In genomic region chr12:56720696-56721615, GRCh38 we compare ENCODE assay signal across 9 cellular contexts. TPM values are rescaled to one million over a fixed set of nuclear protein-coding genes. Genes with fewer than 3 reads are reported as not detected.
A peak's percentile ranks its signal among the peaks of the same experiment; 100 is the strongest.
DNase-seq lines count a peak whose midpoint lies in the region; ATAC-seq, FAIRE-seq and TF ChIP-seq lines count a peak whose summit lies in the region.
"Had no signal": no experiment of that assay in that cellular context is flagged by ENCODE, and none has a peak within 500 bp of the region (broad histone marks: within the 10 kb centered on the region; RNA-seq: fewer than 3 reads in every experiment).

No MANE protein-coding gene starts in this region.

- peak overlapping the region; percentile 31 for H3K9ac ChIP-seq in HepG2 (ENCODE audit: insufficient read depth, low read depth, low read length)

- TF ChIP-seq EP300 in A549 (IDR thresholded peaks at IDR 0.05) (no peak), HepG2 (IDR thresholded peaks at IDR 0.05; ENCODE audit: low read depth in 2 of 2, low read length in 2 of 2) (no peak), HepG2 (CRISPR knock-in tag; IDR thresholded peaks at IDR 0.05; ENCODE audit: borderline replicate concordance) (no peak)

- H3K79me2 ChIP-seq in HepG2 (ENCODE audit: insufficient read depth, low read length) = peaks cover 76% of the 10 kb centered on the region

- H4K20me1 ChIP-seq in HepG2 (ENCODE audit: insufficient read depth, low read length) = peaks cover 72% of the 10 kb centered on the region

- POLR2A ChIA-PET in A549 (lab: Yijun Ruan, JAX) = interaction anchor here (1.9 kb wide), 1 partner anchor 32 kb away, joined by 14 read pairs; the partner anchor contains the start of gene PTGES3
- POLR2A ChIA-PET in activated CD8-positive, alpha-beta T cell treated with anti-CD3 and anti-CD28 coated beads, Interleukin-2, amount 10 ng/mL, durations not matched to agents 7 days and 5 days (lab: Charles Lee) = interaction anchor here (0.6 to 6.9 kb wide), 2 partner anchors 19 to 33 kb away, joined by 3 to 119 read pairs; partner anchors contain the start of gene PTGES3
- POLR2A ChIA-PET in HepG2 (lab: Yijun Ruan, JAX) = interaction anchor here (0.7 to 2.7 kb wide), 3 partner anchors 10 to 33 kb away, joined by 3 to 14 read pairs (median 4); partner anchors contain the start of gene PTGES3

- no peak for ATAC-seq in A549
- ATAC-seq in activated CD8-positive, alpha-beta T cell treated with anti-CD3 and anti-CD28 coated beads, Interleukin-2, amount 10 ng/mL, durations not matched to agents 7 days and 5 days = no peak
- no peak for ATAC-seq in HepG2
- no peak for ATAC-seq in HG03025 (IDR thresholded peaks at IDR 0.05; ENCODE audit: low FRiP score, unreplicated experiment)
- no peak for ATAC-seq in GM19035 (IDR thresholded peaks at IDR 0.05; ENCODE audit: unreplicated experiment)

- H3K9me3 Mint-ChIP-seq in activated CD8-positive, alpha-beta T cell treated with anti-CD3 and anti-CD28 coated beads, Interleukin-2, amount 10 ng/mL, durations not matched to agents 7 days and 5 days (ENCODE audit: insufficient read depth) = no peaks in the 10 kb centered on the region

- no peak for DNase-seq in A549 (ENCODE audit: low read depth in 1 of 2, low spot score in 1 of 2)
- DNase-seq in HFF-Myc (ENCODE audit: extremely low read depth, low read depth) = no peak
- no peak for DNase-seq in activated CD8-positive, alpha-beta T cell treated with anti-CD3 and anti-CD28 coated beads, Interleukin-2, amount 10 ng/mL, durations not matched to agents 7 days and 5 days
- DNase-seq in HepG2 (ENCODE audit: low spot score) = no peak
- DNase-seq in NCI-H1417 (lab: John Stamatoyannopoulos, UW) = no peak
- no peak for DNase-seq in NCI-H774 (lab: John Stamatoyannopoulos, UW)

- H3K27ac ChIP-seq in A549 (0 out of 6 replicates have a peak overlapping the region, but pooled peaks of 1 of the 2 experiments have one; percentile 14), HepG2 (ENCODE audit: extremely low read length, insufficient read depth, low read length) (no peak overlapping the region)

- H3K4me3 ChIP-seq in A549 (peak overlapping the region; percentile 99; the same call in 1 of the 3 replicates), HFF-Myc (replicated peaks; ENCODE audit: low read depth, low read length) (peak overlapping the region; percentile 95), HepG2 (replicated peaks in 1 of 3; ENCODE audit: insufficient read depth in 1 of 3, low read depth in 2 of 3, low read length in 3 of 3) (no peak overlapping the region)

- in situ Hi-C loops in HepG2 (cut with HindIII; ENCODE audit: extremely low pct_ligation_motif_present, low pct_unique_long_range_greater_than_20kb) = loop anchor here (10.0 kb wide), 1 partner anchor 76 kb away; the partner anchor contains the start of gene ATP5F1B

- WGBS in A549 (ENCODE audit: missing lambda C conversion rate) = 93% methylated on average over 3 of the region's 3 CpGs
- 94% methylated on average over 3 of the region's 3 CpGs for WGBS in HepG2 (ENCODE audit: low lambda C conversion rate)

- H3K4me2 ChIP-seq in A549 (peak overlapping the region; percentile 85), HepG2 (ENCODE audit: low read depth, low read length) (peak overlapping the region; percentile 98)

- TF ChIP-seq POLR2A in A549 (IDR thresholded peaks at IDR 0.05; ENCODE audit: low read length) (no peak), HepG2 (IDR thresholded peaks at IDR 0.05; ENCODE audit: insufficient read depth in 1 of 2, low read depth in 2 of 2, low read length in 2 of 2) (no peak; a peak in 1 of 4 replicates)

- H3K4me1 Mint-ChIP-seq in activated CD8-positive, alpha-beta T cell treated with anti-CD3 and anti-CD28 coated beads, Interleukin-2, amount 10 ng/mL, durations not matched to agents 7 days and 5 days (ENCODE audit: low read depth) = peaks cover 73% of the 10 kb centered on the region

- peak overlapping the region; percentile 98 for H3K4me3 Mint-ChIP-seq in activated CD8-positive, alpha-beta T cell treated with anti-CD3 and anti-CD28 coated beads, Interleukin-2, amount 10 ng/mL, durations not matched to agents 7 days and 5 days

- peaks cover 79% of the 10 kb centered on the region for H3K36me3 Mint-ChIP-seq in activated CD8-positive, alpha-beta T cell treated with anti-CD3 and anti-CD28 coated beads, Interleukin-2, amount 10 ng/mL, durations not matched to agents 7 days and 5 days (ENCODE audit: low read depth)

- peaks cover 25 to 51% of the 10 kb centered on the region in 2 experiments for H3K36me3 ChIP-seq in HepG2 (replicated peaks in 1 of 2; ENCODE audit: control insufficient read depth in 1 of 2, insufficient read depth in 2 of 2, low read length in 2 of 2)

- intact Hi-C loops in HepG2 (cut with micrococcal nuclease; ENCODE audit: unreplicated experiment) = loop anchor here (10.0 kb wide), 1 partner anchor 76 kb away; the partner anchor contains the start of gene ATP5F1B

- CTCF ChIA-PET in A549 (lab: Yijun Ruan, JAX) (interaction anchor here (0.8 to 1.0 kb wide), 2 partner anchors 10 to 31 kb away, joined by 3 read pairs; no protein-coding TSS in a partner anchor), HepG2 (lab: Yijun Ruan, JAX; ENCODE audit: low intra/inter-chr PET ratio, low total read pairs) (no interaction called here)
- CTCF ChIA-PET in activated CD8-positive, alpha-beta T cell treated with anti-CD3 and anti-CD28 coated beads, Interleukin-2, amount 10 ng/mL, durations not matched to agents 7 days and 5 days (lab: Charles Lee) = interaction anchor here (1.8 to 3.8 kb wide), 2 partner anchors 50 to 85 kb away, joined by 6 to 13 read pairs; no protein-coding TSS in a partner anchor

- no TSS peak for BruUV-seq in HepG2 (replicated peaks; lab: Mats Ljungman, UMichigan)

- peaks cover 0 to 6% of the 10 kb centered on the region in 2 experiments; a peak in 1 of 5 replicates for H3K27me3 ChIP-seq in HepG2 (ENCODE audit: control insufficient read depth in 1 of 2, insufficient read depth in 2 of 2, low read length in 2 of 2)

- no peaks in the 10 kb centered on the region for H3K27me3 Mint-ChIP-seq in activated CD8-positive, alpha-beta T cell treated with anti-CD3 and anti-CD28 coated beads, Interleukin-2, amount 10 ng/mL, durations not matched to agents 7 days and 5 days (ENCODE audit: low read depth)

- no peak for FAIRE-seq in A549 (lab: Jason Lieb, UNC)
- no peak for FAIRE-seq in HepG2 (lab: Jason Lieb, UNC)
- FAIRE-seq: G401.6 had no signal

- H3K4me1 ChIP-seq in A549 (peaks cover 61% of the 10 kb centered on the region), HepG2 (ENCODE audit: insufficient read depth, low read length) (peaks cover 57% of the 10 kb centered on the region)

- TF ChIP-seq CTCF in A549 (IDR thresholded peaks at IDR 0.05) = no peak
- no peak for TF ChIP-seq CTCF in HFF-Myc (IDR thresholded peaks at IDR 0.05; ENCODE audit: low read depth, low read length, missing control alignments)
- no peak for TF ChIP-seq CTCF in HepG2 (CRISPR knock-in tag; IDR thresholded peaks at IDR 0.05)

- TF ChIP-seq RAD21 in A549 (conservative IDR thresholded peaks at IDR 0.05 in 1 of 2, IDR thresholded peaks at IDR 0.05 in 1 of 2) (no peak), HepG2 (CRISPR knock-in tag; IDR thresholded peaks at IDR 0.05) (no peak)

- H3K9me3 ChIP-seq in A549 (no peaks in the 10 kb centered on the region), HepG2 (ENCODE audit: low read length) (no peaks in the 10 kb centered on the region)

- H3K27ac Mint-ChIP-seq in activated CD8-positive, alpha-beta T cell treated with anti-CD3 and anti-CD28 coated beads, Interleukin-2, amount 10 ng/mL, durations not matched to agents 7 days and 5 days = peak overlapping the region; percentile 91

- H2AFZ ChIP-seq in HepG2 (ENCODE audit: low read length) = no peak overlapping the region

RNA-seq across cellular contexts. Expression of gene NACA, which starts 4.1 kb away (rescaled TPM):
- polyA plus RNA-seq in A549 (2011; rRNA removed) = 993 and 1,560 TPM in 2 replicates
- polyA plus RNA-seq in A549 (2012; cell fraction: cytosol; rRNA removed) = 797 and 972 TPM in 2 replicates
- polyA plus RNA-seq in A549 (2012; cell fraction: nucleus; rRNA removed) = 286 and 326 TPM in 2 replicates
- 2,331 to 2,770 TPM (median 2,562 TPM) in 3 replicates for polyA plus RNA-seq in A549 (2017; fragmentation: RNase III; extraction: RNeasy Plus Mini Kit Qiagen cat#74134 plus additional on column Dnase treatment)
- 462 and 592 TPM in 2 replicates for polyA minus RNA-seq in A549 (2011; rRNA and poly(A)+ RNA removed)
- 100 to 1,000 TPM; 793 to 820 TPM for total RNA-seq in activated CD8-positive, alpha-beta T cell treated with anti-CD3 and anti-CD28 coated beads, Interleukin-2, amount 10 ng/mL, durations not matched to agents 7 days and 5 days
- total RNA-seq in HepG2 (2016; rRNA removed; fragmentation: Illumina TruSeq; extraction: Trizol) = 1,700 and 2,295 TPM in 2 replicates
- total RNA-seq in HepG2 (2016; cell fraction: cytosol; rRNA removed; fragmentation: Illumina TruSeq; extraction: Trizol; ENCODE audit: low read depth) = 1,346 and 1,631 TPM in 2 replicates
- total RNA-seq in HepG2 (2016; cell fraction: insoluble cytoplasmic fraction; rRNA removed; fragmentation: Illumina TruSeq; extraction: Trizol) = 1,693 and 2,342 TPM in 2 replicates
- total RNA-seq in HepG2 (2016; cell fraction: membrane; rRNA removed; fragmentation: Illumina TruSeq; extraction: Trizol) = 2,301 and 2,703 TPM in 2 replicates
- 536 and 558 TPM in 2 replicates for total RNA-seq in HepG2 (2016; cell fraction: nucleus; rRNA removed; fragmentation: Illumina TruSeq; extraction: Trizol)
- polyA plus RNA-seq in HepG2 (2011; rRNA removed) = 688 and 799 TPM in 2 replicates
- polyA plus RNA-seq in HepG2 (2011; cell fraction: cytosol; rRNA removed) = 537 and 762 TPM in 2 replicates
- 98.1 and 131 TPM in 2 replicates for polyA plus RNA-seq in HepG2 (2011; cell fraction: nucleus; rRNA removed)
- 1,697 and 1,960 TPM in 2 replicates for polyA plus RNA-seq in HepG2 (2012)
- polyA plus RNA-seq in HepG2 (2016; cell fraction: cytosol; fragmentation: Illumina TruSeq; extraction: Trizol; ENCODE audit: low read depth) = 1,551 and 1,609 TPM in 2 replicates
- polyA plus RNA-seq in HepG2 (2016; cell fraction: insoluble cytoplasmic fraction; fragmentation: Illumina TruSeq; extraction: Trizol; ENCODE audit: low read depth) = 1,930 and 2,097 TPM in 2 replicates
- 2,028 and 2,269 TPM in 2 replicates for polyA plus RNA-seq in HepG2 (2016; cell fraction: membrane; fragmentation: Illumina TruSeq; extraction: Trizol; ENCODE audit: low read depth)
- 833 and 868 TPM in 2 replicates for polyA plus RNA-seq in HepG2 (2016; cell fraction: nucleus; fragmentation: Illumina TruSeq; extraction: Trizol; ENCODE audit: insufficient read depth, low read depth)
- 250 and 557 TPM in 2 replicates for polyA minus RNA-seq in HepG2 (2011; rRNA and poly(A)+ RNA removed; ENCODE audit: low replicate concordance)
- 139 and 145 TPM in 2 replicates for polyA minus RNA-seq in HepG2 (2011; cell fraction: cytosol; rRNA and poly(A)+ RNA removed)
- 70.6 and 115 TPM in 2 replicates for polyA minus RNA-seq in HepG2 (2011; cell fraction: nucleus; rRNA and poly(A)+ RNA removed)

RNA-seq across cellular contexts. Expression of gene PRIM1, which starts 31.2 kb away (rescaled TPM):
- polyA plus RNA-seq in A549 (2011; rRNA removed) = 53.9 and 66.8 TPM in 2 replicates
- 28.4 and 28.5 TPM in 2 replicates for polyA plus RNA-seq in A549 (2012; cell fraction: cytosol; rRNA removed)
- polyA plus RNA-seq in A549 (2012; cell fraction: nucleus; rRNA removed) = 19.4 and 25.8 TPM in 2 replicates
- polyA plus RNA-seq in A549 (2017; fragmentation: RNase III; extraction: RNeasy Plus Mini Kit Qiagen cat#74134 plus additional on column Dnase treatment) = 43.5 to 48.1 TPM (median 44.4 TPM) in 3 replicates
- polyA minus RNA-seq in A549 (2011; rRNA and poly(A)+ RNA removed) = 18.5 and 26.0 TPM in 2 replicates
- 10 to 100 TPM; 56.8 to 60.4 TPM for total RNA-seq in activated CD8-positive, alpha-beta T cell treated with anti-CD3 and anti-CD28 coated beads, Interleukin-2, amount 10 ng/mL, durations not matched to agents 7 days and 5 days
- total RNA-seq in HepG2 (2016; rRNA removed; fragmentation: Illumina TruSeq; extraction: Trizol) = 47.3 and 67.0 TPM in 2 replicates
- 14.0 and 14.2 TPM in 2 replicates for total RNA-seq in HepG2 (2016; cell fraction: cytosol; rRNA removed; fragmentation: Illumina TruSeq; extraction: Trizol; ENCODE audit: low read depth)
- 47.6 and 69.6 TPM in 2 replicates for total RNA-seq in HepG2 (2016; cell fraction: insoluble cytoplasmic fraction; rRNA removed; fragmentation: Illumina TruSeq; extraction: Trizol)
- total RNA-seq in HepG2 (2016; cell fraction: membrane; rRNA removed; fragmentation: Illumina TruSeq; extraction: Trizol) = 17.8 and 19.7 TPM in 2 replicates
- total RNA-seq in HepG2 (2016; cell fraction: nucleus; rRNA removed; fragmentation: Illumina TruSeq; extraction: Trizol) = 33.7 and 38.1 TPM in 2 replicates
- 18.1 and 30.0 TPM in 2 replicates for polyA plus RNA-seq in HepG2 (2011; rRNA removed)
- 15.5 and 16.8 TPM in 2 replicates for polyA plus RNA-seq in HepG2 (2011; cell fraction: cytosol; rRNA removed)
- 20.7 and 23.5 TPM in 2 replicates for polyA plus RNA-seq in HepG2 (2011; cell fraction: nucleus; rRNA removed)
- polyA plus RNA-seq in HepG2 (2012) = 15.2 and 26.9 TPM in 2 replicates
- 5.4 and 7.7 TPM in 2 replicates for polyA plus RNA-seq in HepG2 (2016; cell fraction: cytosol; fragmentation: Illumina TruSeq; extraction: Trizol; ENCODE audit: low read depth)
- 50.8 and 55.2 TPM in 2 replicates for polyA plus RNA-seq in HepG2 (2016; cell fraction: insoluble cytoplasmic fraction; fragmentation: Illumina TruSeq; extraction: Trizol; ENCODE audit: low read depth)
- 11.4 and 12.6 TPM in 2 replicates for polyA plus RNA-seq in HepG2 (2016; cell fraction: membrane; fragmentation: Illumina TruSeq; extraction: Trizol; ENCODE audit: low read depth)
- 35.2 and 36.7 TPM in 2 replicates for polyA plus RNA-seq in HepG2 (2016; cell fraction: nucleus; fragmentation: Illumina TruSeq; extraction: Trizol; ENCODE audit: insufficient read depth, low read depth)
- polyA minus RNA-seq in HepG2 (2011; rRNA and poly(A)+ RNA removed; ENCODE audit: low replicate concordance) = 12.4 and 36.9 TPM in 2 replicates
- 8.9 and 11.9 TPM in 2 replicates for polyA minus RNA-seq in HepG2 (2011; cell fraction: cytosol; rRNA and poly(A)+ RNA removed)
- polyA minus RNA-seq in HepG2 (2011; cell fraction: nucleus; rRNA and poly(A)+ RNA removed) = 28.3 and 28.5 TPM in 2 replicates

RNA-seq across cellular contexts. Expression of gene PTGES3, which starts 32.9 kb away (rescaled TPM):
- polyA plus RNA-seq in A549 (2011; rRNA removed) (211 and 272 TPM in 2 replicates), A549 (2017; fragmentation: RNase III; extraction: RNeasy Plus Mini Kit Qiagen cat#74134 plus additional on column Dnase treatment) (400 to 467 TPM (median 406 TPM) in 3 replicates), HepG2 (2011; rRNA removed) (43.7 and 54.4 TPM in 2 replicates)
- 105 and 133 TPM in 2 replicates for polyA plus RNA-seq in A549 (2012; cell fraction: cytosol; rRNA removed)
- polyA plus RNA-seq in A549 (2012; cell fraction: nucleus; rRNA removed) = 65.4 and 72.5 TPM in 2 replicates
- polyA minus RNA-seq in A549 (2011; rRNA and poly(A)+ RNA removed) = 40.5 and 51.6 TPM in 2 replicates
- 100 to 1,000 TPM; 273 to 290 TPM for total RNA-seq in activated CD8-positive, alpha-beta T cell treated with anti-CD3 and anti-CD28 coated beads, Interleukin-2, amount 10 ng/mL, durations not matched to agents 7 days and 5 days
- 159 and 290 TPM in 2 replicates for total RNA-seq in HepG2 (2016; rRNA removed; fragmentation: Illumina TruSeq; extraction: Trizol)
- total RNA-seq in HepG2 (2016; cell fraction: cytosol; rRNA removed; fragmentation: Illumina TruSeq; extraction: Trizol; ENCODE audit: low read depth) = 36.7 and 44.1 TPM in 2 replicates
- 170 and 269 TPM in 2 replicates for total RNA-seq in HepG2 (2016; cell fraction: insoluble cytoplasmic fraction; rRNA removed; fragmentation: Illumina TruSeq; extraction: Trizol)
- total RNA-seq in HepG2 (2016; cell fraction: membrane; rRNA removed; fragmentation: Illumina TruSeq; extraction: Trizol) = 155 and 168 TPM in 2 replicates
- total RNA-seq in HepG2 (2016; cell fraction: nucleus; rRNA removed; fragmentation: Illumina TruSeq; extraction: Trizol) = 118 and 124 TPM in 2 replicates
- 23.9 and 37.8 TPM in 2 replicates for polyA plus RNA-seq in HepG2 (2011; cell fraction: cytosol; rRNA removed)
- polyA plus RNA-seq in HepG2 (2011; cell fraction: nucleus; rRNA removed) = 16.1 and 21.1 TPM in 2 replicates
- polyA plus RNA-seq in HepG2 (2012) = 244 and 265 TPM in 2 replicates
- polyA plus RNA-seq in HepG2 (2016; cell fraction: cytosol; fragmentation: Illumina TruSeq; extraction: Trizol; ENCODE audit: low read depth) = 58.0 and 58.7 TPM in 2 replicates
- 452 and 465 TPM in 2 replicates for polyA plus RNA-seq in HepG2 (2016; cell fraction: insoluble cytoplasmic fraction; fragmentation: Illumina TruSeq; extraction: Trizol; ENCODE audit: low read depth)
- polyA plus RNA-seq in HepG2 (2016; cell fraction: membrane; fragmentation: Illumina TruSeq; extraction: Trizol; ENCODE audit: low read depth) = 140 and 145 TPM in 2 replicates
- polyA plus RNA-seq in HepG2 (2016; cell fraction: nucleus; fragmentation: Illumina TruSeq; extraction: Trizol; ENCODE audit: insufficient read depth, low read depth) = 228 and 240 TPM in 2 replicates
- 15.3 and 29.9 TPM in 2 replicates for polyA minus RNA-seq in HepG2 (2011; rRNA and poly(A)+ RNA removed; ENCODE audit: low replicate concordance)
- 57.2 and 64.6 TPM in 2 replicates for polyA minus RNA-seq in HepG2 (2011; cell fraction: cytosol; rRNA and poly(A)+ RNA removed)
- 23.0 and 29.1 TPM in 2 replicates for polyA minus RNA-seq in HepG2 (2011; cell fraction: nucleus; rRNA and poly(A)+ RNA removed)

RNA-seq across cellular contexts. Expression of gene HSD17B6, which starts 42.2 kb away (rescaled TPM):
- polyA plus RNA-seq in A549 (2011; rRNA removed) (2.0 and 2.6 TPM in 2 replicates), A549 (2017; fragmentation: RNase III; extraction: RNeasy Plus Mini Kit Qiagen cat#74134 plus additional on column Dnase treatment) (2.3 to 2.9 TPM (median 2.7 TPM) in 3 replicates), HepG2 (2011; rRNA removed) (1.8 and 2.6 TPM in 2 replicates)
- 1.3 and 1.7 TPM in 2 replicates for polyA plus RNA-seq in A549 (2012; cell fraction: cytosol; rRNA removed)
- 1.3 and 1.4 TPM in 2 replicates for polyA plus RNA-seq in A549 (2012; cell fraction: nucleus; rRNA removed)
- polyA minus RNA-seq in A549 (2011; rRNA and poly(A)+ RNA removed) = 0.62 and 1.3 TPM in 2 replicates
- 1 to 10 TPM; 2.1 to 4.0 TPM for total RNA-seq in activated CD8-positive, alpha-beta T cell treated with anti-CD3 and anti-CD28 coated beads, Interleukin-2, amount 10 ng/mL, durations not matched to agents 7 days and 5 days
- 0.46 and 0.95 TPM in 2 replicates for total RNA-seq in HepG2 (2016; rRNA removed; fragmentation: Illumina TruSeq; extraction: Trizol)
- not detected in 2 replicates for total RNA-seq in HepG2 (2016; cell fraction: cytosol; rRNA removed; fragmentation: Illumina TruSeq; extraction: Trizol; ENCODE audit: low read depth)
- total RNA-seq in HepG2 (2016; cell fraction: insoluble cytoplasmic fraction; rRNA removed; fragmentation: Illumina TruSeq; extraction: Trizol) = 0.39 and 0.74 TPM in 2 replicates
- 0.31 and 0.62 TPM in 2 replicates for total RNA-seq in HepG2 (2016; cell fraction: membrane; rRNA removed; fragmentation: Illumina TruSeq; extraction: Trizol)
- 0.47 and 0.81 TPM in 2 replicates for total RNA-seq in HepG2 (2016; cell fraction: nucleus; rRNA removed; fragmentation: Illumina TruSeq; extraction: Trizol)
- polyA plus RNA-seq in HepG2 (2011; cell fraction: cytosol; rRNA removed) = 1.1 and 2.2 TPM in 2 replicates
- 0.27 and 0.59 TPM in 2 replicates for polyA plus RNA-seq in HepG2 (2011; cell fraction: nucleus; rRNA removed)
- 4.4 and 6.4 TPM in 2 replicates for polyA plus RNA-seq in HepG2 (2012)
- polyA plus RNA-seq in HepG2 (2016; cell fraction: cytosol; fragmentation: Illumina TruSeq; extraction: Trizol; ENCODE audit: low read depth) = 0.15 and 0.20 TPM in 2 replicates
- polyA plus RNA-seq in HepG2 (2016; cell fraction: insoluble cytoplasmic fraction; fragmentation: Illumina TruSeq; extraction: Trizol; ENCODE audit: low read depth) = 0.24 and 0.47 TPM in 2 replicates
- polyA plus RNA-seq in HepG2 (2016; cell fraction: membrane; fragmentation: Illumina TruSeq; extraction: Trizol; ENCODE audit: low read depth) = 0.30 and 0.37 TPM in 2 replicates
- polyA plus RNA-seq in HepG2 (2016; cell fraction: nucleus; fragmentation: Illumina TruSeq; extraction: Trizol; ENCODE audit: insufficient read depth, low read depth) = 0.81 and 1.4 TPM in 2 replicates
- 0.70 and 1.5 TPM in 2 replicates for polyA minus RNA-seq in HepG2 (2011; rRNA and poly(A)+ RNA removed; ENCODE audit: low replicate concordance)
- polyA minus RNA-seq in HepG2 (2011; cell fraction: cytosol; rRNA and poly(A)+ RNA removed) = 0.49 TPM in 1 of 2 replicates, not detected in the other
- polyA minus RNA-seq in HepG2 (2011; cell fraction: nucleus; rRNA and poly(A)+ RNA removed) = 0.50 and 0.64 TPM in 2 replicates

Comparison
In these comparisons a context has a peak if more than half of its experiments do, and no peak if none do; other contexts are left out.
1. H3K4me3 ChIP-seq: peak in A549 (single experiment) and HFF-Myc (single experiment); none in HepG2 (0 of 3).